In genomic region chr18:45687617-45688016, GRCh38 we compare ENCODE assay signal across 8 cellular contexts. TPM values are rescaled to one million over a fixed set of nuclear protein-coding genes. Genes with fewer than 3 reads are reported as not detected.
DNase-seq lines count a peak whose midpoint lies in the region; TF ChIP-seq lines count a peak whose summit lies in the region.

No MANE protein-coding gene starts in this region.

- no peaks in the 10 kb centered on the region for H3K36me3 ChIP-seq in GM23248 (ENCODE audit: low read depth)

- no peaks in the 10 kb centered on the region for H3K79me2 ChIP-seq in GM23248 (ENCODE audit: insufficient read depth)

- no peaks in the 10 kb centered on the region for H4K20me1 ChIP-seq in GM23248 (ENCODE audit: insufficient read depth)

- H3K4me1 Mint-ChIP-seq in mesothelial cell of epicardium (peaks cover 19% of the 10 kb centered on the region), MCF 10A (ENCODE audit: insufficient read depth, unreplicated experiment) (peaks cover 14% of the 10 kb centered on the region)

- H2AFZ ChIP-seq in GM23248, result no peak overlapping the region

- H3K27me3 Mint-ChIP-seq in mesothelial cell of epicardium (ENCODE audit: low read depth) (peaks cover 9% of the 10 kb centered on the region), MCF 10A (ENCODE audit: insufficient read depth, unreplicated experiment) (no peaks in the 10 kb centered on the region)

- no peaks in the 10 kb centered on the region for H3K36me3 Mint-ChIP-seq in mesothelial cell of epicardium
- H3K36me3 Mint-ChIP-seq in MCF 10A (ENCODE audit: insufficient read depth, unreplicated experiment), result peaks cover 3% of the 10 kb centered on the region

- H3K4me3 ChIP-seq in GM23248, result no peak overlapping the region

- H3K9me3 Mint-ChIP-seq in mesothelial cell of epicardium, result no peaks in the 10 kb centered on the region
- no peaks in the 10 kb centered on the region for H3K9me3 Mint-ChIP-seq in MCF 10A (ENCODE audit: unreplicated experiment)

- H3K4me2 ChIP-seq in GM23248 (ENCODE audit: unreplicated experiment), result no peak overlapping the region

- H3K9me2 ChIP-seq in GM23248 (ENCODE audit: insufficient read depth), result no peaks in the 10 kb centered on the region

- TF ChIP-seq CTCF in mesothelial cell of epicardium (IDR thresholded peaks at IDR 0.05; ENCODE audit: unreplicated experiment) (no peak), MCF 10A (IDR thresholded peaks at IDR 0.05; ENCODE audit: unreplicated experiment) (no peak)

- 62 to 80% methylated on average over 4 to 6 of the region's 6 CpGs for WGBS in GM23248 (ENCODE audit: low coverage in 1 of 2, low lambda C conversion rate in 2 of 2, missing lambda C conversion rate in 2 of 2), 2 experiments

- CTCF ChIA-PET in MCF 10A (lab: Yijun Ruan, JAX), result interaction anchor here (0.6 to 10.6 kb wide), 7 partner anchors 10 to 303 kb away, joined by 4 to 153 read pairs (median 8); no protein-coding TSS in a partner anchor

- no peak overlapping the region for H3K27ac ChIP-seq in GM23248

- intact Hi-C loops in MCF 10A (cut with micrococcal nuclease), result no loop called here

- peaks cover 30% of the 10 kb centered on the region for H3F3A ChIP-seq in GM23248 (ENCODE audit: insufficient read depth)

- peak; percentile 3 for DNase-seq in NCI-H345 (lab: John Stamatoyannopoulos, UW)
- DNase-seq in NCI-H345 treated with DMSO at 0.1 percent for 48 hours (lab: John Stamatoyannopoulos, UW; ENCODE audit: unreplicated experiment), result no peak
- DNase-seq in GM23248, result peak; percentile 9
- DNase-seq in NAMALWA (ENCODE audit: low spot score), result peak; percentile 73
- no peak for DNase-seq in mesothelial cell of epicardium (ENCODE audit: low spot score in 2 of 2, unreplicated experiment in 2 of 2)
- no peak for DNase-seq in central memory CD4-positive, alpha-beta T cell
- no peak for DNase-seq in MCF 10A (ENCODE audit: unreplicated experiment)
- no peak for DNase-seq in NCI-H1105 (lab: John Stamatoyannopoulos, UW)

- no TSS peak for BruUV-seq in MCF 10A (replicated peaks; lab: Mats Ljungman, UMichigan)

- H3K9me3 ChIP-seq in GM23248 (ENCODE audit: low read depth), result no peaks in the 10 kb centered on the region

- H3K9ac ChIP-seq in GM23248, result no peak overlapping the region

- in situ Hi-C loops in GM23248 (cut with MboI), result no loop called here

- H3K27me3 ChIP-seq in GM23248 (replicated peaks; ENCODE audit: insufficient read depth), result no peaks in the 10 kb centered on the region

- peaks cover 26% of the 10 kb centered on the region for H3K4me1 ChIP-seq in GM23248 (ENCODE audit: insufficient read depth)

- H3K27ac Mint-ChIP-seq in mesothelial cell of epicardium (peak overlapping the region; percentile 26), MCF 10A (ENCODE audit: low read depth, unreplicated experiment) (no peak overlapping the region)

- H3K4me3 Mint-ChIP-seq in mesothelial cell of epicardium, result no peak overlapping the region
- no peak overlapping the region for H3K4me3 Mint-ChIP-seq in MCF 10A (ENCODE audit: unreplicated experiment)

- POLR2A ChIA-PET in MCF 10A (lab: Yijun Ruan, JAX), result interaction anchor here (0.6 to 1.1 kb wide), 2 partner anchors 105 to 213 kb away, joined by 3 to 4 read pairs; no protein-coding TSS in a partner anchor

RNA-seq across cellular contexts. Expression of gene SLC14A1, which starts 36.4 kb away (rescaled TPM):
- 0.54 and 2.0 TPM in 2 replicates for total RNA-seq in GM23248 (2014; rRNA removed; shearing (Covaris generic))
- 0.29 and 0.53 TPM in 2 replicates for polyA plus RNA-seq in GM23248 (2016; fragmentation: Nextera tagmentation; extraction: Ambion mirVana)
- 0.20 TPM in 1 of 3 replicates, not detected in the others for total RNA-seq in mesothelial cell of epicardium
- total RNA-seq in MCF 10A (2022), result not detected in 2 replicates

Comparison
In these comparisons a context has a peak if more than half of its experiments do, and no peak if none do; other contexts are left out.
1. DNase-seq: peak in NCI-H345 (single experiment), GM23248 (single experiment) and NAMALWA (single experiment); none in NCI-H345 treated with DMSO at 0.1 percent for 48 hours (single experiment), mesothelial cell of epicardium (0 of 2), central memory CD4-positive, alpha-beta T cell (single experiment), MCF 10A (single experiment) and NCI-H1105 (single experiment).